8 cellular contexts compared by ENCODE assay signal in the genomic region with DNA sequence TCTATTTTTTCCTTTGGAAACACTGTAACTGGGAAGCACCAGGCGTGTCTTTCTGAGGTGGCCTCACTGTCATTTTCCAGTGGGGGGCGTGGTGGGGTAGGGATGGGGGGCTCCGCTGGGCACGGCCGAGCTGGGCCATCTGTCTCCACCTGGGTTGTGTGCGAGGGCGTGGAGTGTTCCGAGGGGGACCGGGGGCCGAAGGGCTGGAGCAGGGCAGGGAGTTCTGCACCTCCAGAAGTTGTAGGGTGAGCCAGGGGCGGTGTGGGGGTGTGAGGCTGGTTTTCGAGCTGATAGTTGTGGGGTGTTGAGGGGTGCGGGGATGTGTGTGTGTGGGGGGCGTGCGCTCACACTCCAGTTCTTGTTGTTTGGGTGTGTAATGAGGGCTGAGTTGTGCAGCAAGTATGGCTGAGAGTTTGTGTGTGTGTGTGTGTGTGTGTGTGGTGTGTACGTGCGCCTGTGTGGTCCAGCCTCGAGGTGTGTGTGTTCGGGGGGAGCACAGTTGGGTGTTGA. TPM values are rescaled to one million over a fixed set of nuclear protein-coding genes. Genes with fewer than 3 reads are reported as not detected.
DNase-seq lines count a peak whose midpoint lies in the region; ATAC-seq and TF ChIP-seq lines count a peak whose summit lies in the region.

No MANE protein-coding gene starts in this region.

- H3K27ac Mint-ChIP-seq in endodermal cell (peak overlapping the region; percentile 98), natural killer cell (peak overlapping the region in 1 of 2 donors; percentile 75)

- no peaks in the 10 kb centered on the region for H3K27me3 ChIP-seq in BE2C
- H3K27me3 ChIP-seq in endodermal cell (ENCODE audit: control insufficient read depth, insufficient read depth, low read length, poor library complexity, severe bottlenecking), result no peaks in the 10 kb centered on the region

- intact Hi-C loops in natural killer cell (cut with micrococcal nuclease), result no loop called here

- H3K4me3 Mint-ChIP-seq in endodermal cell (peak overlapping the region; percentile 100), natural killer cell (peak overlapping the region; percentile 89)

- H3K4me3 ChIP-seq in BE2C (ENCODE audit: low read depth, low read length) (peak overlapping the region; percentile 77), endodermal cell (ENCODE audit: low read length) (peak overlapping the region; percentile 91)

- H3K9me3 ChIP-seq in BE2C (no peaks in the 10 kb centered on the region), endodermal cell (ENCODE audit: control insufficient read depth, low read length) (no peaks in the 10 kb centered on the region)

- H3K4me1 ChIP-seq in BE2C, result no peaks in the 10 kb centered on the region
- H3K4me1 ChIP-seq in endodermal cell (ENCODE audit: control insufficient read depth, insufficient read depth, low read length), result peaks cover 7% of the 10 kb centered on the region

- WGBS in endodermal cell (ENCODE audit: insufficient coverage in 1 of 2, insufficient read length in 1 of 2), 2 experiments, result 0% methylated on average over 17 of the region's 19 CpGs; no CpG with 5 or more reads in 1 of the 2 experiments

- H3K9me3 Mint-ChIP-seq in endodermal cell (no peaks in the 10 kb centered on the region), natural killer cell (no peaks in the 10 kb centered on the region)

- DNase-seq in BE2C (no peak), NCI-H69 (lab: John Stamatoyannopoulos, UW) (peak; percentile 45), endodermal cell (peak; percentile 77), natural killer cell (no peak), mesenteric fat pad (ENCODE audit: low spot score) (no peak), D341Med (ENCODE audit: low spot score) (no peak), NCI-H345 treated with DMSO at 0.1 percent for 48 hours (lab: John Stamatoyannopoulos, UW; ENCODE audit: unreplicated experiment) (no peak), activated gamma-delta T cell treated with Interleukin-2 at 50 U/mL for 16 hours (no peak)

- peak overlapping the region; percentile 99 for H3K9ac ChIP-seq in endodermal cell (ENCODE audit: extremely low read depth, low read length, poor library complexity, severe bottlenecking)

- ATAC-seq in natural killer cell, result peak; percentile 22 to 44 (median 42)

- H3K27me3 Mint-ChIP-seq in endodermal cell (ENCODE audit: insufficient read depth) (peaks cover 8% of the 10 kb centered on the region), natural killer cell (ENCODE audit: low read depth in 2 of 2) (peaks cover 36 to 37% of the 10 kb centered on the region in 2 donors)

- TF ChIP-seq CTCF in BE2C (IDR thresholded peaks at IDR 0.05; ENCODE audit: low read depth, low read length) (no peak), endodermal cell (conservative IDR thresholded peaks at IDR 0.05) (no peak), natural killer cell (IDR thresholded peaks at IDR 0.05) (no peak)

- H3K4me1 Mint-ChIP-seq in endodermal cell (peaks cover 35% of the 10 kb centered on the region), natural killer cell (peaks cover 9 to 19% of the 10 kb centered on the region in 2 donors)

- peaks cover 39% of the 10 kb centered on the region for H3K36me3 Mint-ChIP-seq in endodermal cell (ENCODE audit: low read depth)
- no peaks in the 10 kb centered on the region for H3K36me3 Mint-ChIP-seq in natural killer cell

- peak overlapping the region; percentile 99 for H3K27ac ChIP-seq in endodermal cell (ENCODE audit: low read depth, low read length)

- no peaks in the 10 kb centered on the region for H3K36me3 ChIP-seq in BE2C
- peaks cover 34% of the 10 kb centered on the region for H3K36me3 ChIP-seq in endodermal cell (ENCODE audit: control insufficient read depth, insufficient read depth, low read length)

RNA-seq across cellular contexts. Expression of a gene that starts 10.8 kb away (rescaled TPM):
- polyA plus RNA-seq in BE2C (2012; ENCODE audit: insufficient read depth, insufficient read length, low read depth), result not detected
- not detected for total RNA-seq in endodermal cell
- polyA plus RNA-seq in endodermal cell (2013, experiment 1 of 2), result 2.8 TPM
- polyA plus RNA-seq in endodermal cell (2013, experiment 2 of 2), result 2.0 TPM
- total RNA-seq in natural killer cell, result 1 to 10 TPM; 1.2 to 1.3 (median 1.2) TPM
- total RNA-seq in mesenteric fat pad, result 0.71 TPM

RNA-seq across cellular contexts. Expression of a gene that starts 18.7 kb away (rescaled TPM):
- polyA plus RNA-seq in BE2C (2012; ENCODE audit: insufficient read depth, insufficient read length, low read depth), result 27.5 TPM
- total RNA-seq in endodermal cell, result 10 to 100 TPM; 23.7 to 25.2 TPM
- polyA plus RNA-seq in endodermal cell (2013, experiment 1 of 2), result 17.7 TPM
- polyA plus RNA-seq in endodermal cell (2013, experiment 2 of 2), result 15.0 TPM
- 10 to 100 TPM; 18.5 to 23.1 (median 22.8) TPM for total RNA-seq in natural killer cell
- 12.0 TPM for total RNA-seq in mesenteric fat pad

RNA-seq across cellular contexts. Expression of a gene that starts 29.0 kb away (rescaled TPM):
- 42.9 TPM for polyA plus RNA-seq in BE2C (2012; ENCODE audit: insufficient read depth, insufficient read length, low read depth)
- total RNA-seq in endodermal cell (10 to 100 TPM; 70.7 to 77.1 TPM), natural killer cell (10 to 100 TPM; 46.1 to 64.0 (median 55.5) TPM), mesenteric fat pad (65.4 TPM)
- polyA plus RNA-seq in endodermal cell (2013, experiment 1 of 2), result 30.5 TPM
- 31.6 TPM for polyA plus RNA-seq in endodermal cell (2013, experiment 2 of 2)

RNA-seq across cellular contexts. Expression of a gene that starts 41.4 kb away (rescaled TPM):
- not detected for polyA plus RNA-seq in BE2C (2012; ENCODE audit: insufficient read depth, insufficient read length, low read depth)
- 10 to 100 TPM; 67.8 to 73.5 TPM for total RNA-seq in endodermal cell
- 114 TPM for polyA plus RNA-seq in endodermal cell (2013, experiment 1 of 2)
- 118 TPM for polyA plus RNA-seq in endodermal cell (2013, experiment 2 of 2)
- under 1 TPM in 1 of 3 donors, not detected in 2; 0.50 TPM for total RNA-seq in natural killer cell
- 516 TPM for total RNA-seq in mesenteric fat pad

Comparison
In these comparisons a context has a peak if more than half of its experiments do, and no peak if none do; other contexts are left out.
1. DNase-seq: peak in NCI-H69 (single experiment) and endodermal cell (single experiment); none in BE2C (single experiment), natural killer cell (single experiment), mesenteric fat pad (single experiment), D341Med (single experiment), NCI-H345 treated with DMSO at 0.1 percent for 48 hours (single experiment) and activated gamma-delta T cell treated with Interleukin-2 at 50 U/mL for 16 hours (single experiment).